Comparison of ENCODE assay signal across 13 cellular contexts in genomic region chr3:123371426-123371825, GRCh38.
"Had no signal": no experiment of that assay in that cellular context is flagged by ENCODE, and none has a peak within 500 bp of the region (broad histone marks: within the 10 kb centered on the region; RNA-seq: fewer than 3 reads in every experiment).

No MANE protein-coding gene starts in this region.

- DNase-seq: activated CD4-positive, alpha-beta T cell treated with anti-CD3 and anti-CD28 coated beads, Interleukin-2, amount 10 ng/mL, durations not matched to agents 7 days and 5 days; activated CD8-positive, alpha-beta memory T cell treated with anti-CD3 and anti-CD28 coated beads, Interleukin-2, amount 50 U/mL, for 48 hours; activated naive CD4-positive, alpha-beta T cell treated with Interleukin-2 at 50 U/mL for 16 hours; activated naive CD8-positive, alpha-beta T cell treated with anti-CD3 and anti-CD28 coated beads, Interleukin-2, amount 50 U/mL, for 24 hours; hypothalamus; kidney glomerular epithelial cell; lower lobe of right lung; stimulated activated CD4-positive, alpha-beta T cell treated with anti-CD3 and anti-CD28 coated beads, Interleukin-2, amount 100 ng/mL, for 48 hours; stimulated activated naive B cell treated with anti-CD40 and anti-IgM and Interleukin-4, amounts not matched to agents 10 μg/mL and 1 μg/mL and 100 μg/mL, for 72 hours; SW 1271 had no signal

- H3K4me3 ChIP-seq: breast epithelium, lower lobe of right lung, SJSA1, suprapubic skin had no signal

- H3K4me1 ChIP-seq: SJSA1, suprapubic skin had no signal

- H3K36me3 ChIP-seq: breast epithelium, lower lobe of right lung, SJSA1, suprapubic skin had no signal

- H3K9me3 ChIP-seq: breast epithelium, lower lobe of right lung, SJSA1, suprapubic skin had no signal

- H3K27me3 ChIP-seq: breast epithelium, SJSA1, suprapubic skin had no signal

- H3K27ac ChIP-seq: lower lobe of right lung, SJSA1, suprapubic skin had no signal

- ATAC-seq: activated naive CD8-positive, alpha-beta T cell treated with anti-CD3 and anti-CD28 coated beads, Interleukin-2, amount 50 U/mL, for 24 hours; lower lobe of right lung; stimulated activated naive B cell treated with anti-CD40 and anti-IgM and Interleukin-4, amounts not matched to agents 10 μg/mL and 1 μg/mL and 100 μg/mL, for 72 hours had no signal
